Comparison of ENCODE assay signal across 9 cellular contexts in genomic region chr11:62025429-62026105, GRCh38. TPM values are rescaled to one million over a fixed set of nuclear protein-coding genes. Genes with fewer than 3 reads are reported as not detected.
DNase-seq lines count a peak whose midpoint lies in the region; ATAC-seq and TF ChIP-seq lines count a peak whose summit lies in the region.
"Had no signal": no experiment of that assay in that cellular context is flagged by ENCODE, and none has a peak within 500 bp of the region (broad histone marks: within the 10 kb centered on the region; RNA-seq: fewer than 3 reads in every experiment).

No MANE protein-coding gene starts in this region.

- H3K4me1 Mint-ChIP-seq in naive B cell, result peaks cover 5 to 17% (median 16%) of the 10 kb centered on the region in 3 donors
- H3K4me1 Mint-ChIP-seq: nephron had no signal

- DNase-seq in 8988T (peak; percentile 29), GM20000 (ENCODE audit: low spot score) (peak; percentile 60), M059J (ENCODE audit: low read depth) (peak; percentile 85), naive B cell (peak; percentile 88), germinal center (ENCODE audit: low spot score) (no peak)
- peak; percentile 36 to 40 for DNase-seq in activated CD4-positive, alpha-beta T cell treated with anti-CD3 and anti-CD28 coated beads, Interleukin-2, amount 50 U/mL, for 4 hours
- peak; percentile 79 for DNase-seq in effector CD4-positive, alpha-beta T cell
- DNase-seq in stimulated activated naive CD4-positive, alpha-beta T cell treated with Interleukin-2 at 50 U/mL for 16 hours (lab: John Stamatoyannopoulos, UW), result peak; percentile 58

- peak; percentile 80 for ATAC-seq in naive B cell (ENCODE audit: low read depth in 2 of 2)

- TF ChIP-seq CTCF in GM20000 (IDR thresholded peaks at IDR 0.05; ENCODE audit: extremely low read depth, missing control alignments), result no peak

- H3K36me3 Mint-ChIP-seq in naive B cell, result peaks cover 0 to 8% of the 10 kb centered on the region in 2 donors

- H3K27me3 Mint-ChIP-seq in naive B cell, result peaks cover 0 to 4% (median 0%) of the 10 kb centered on the region in 3 donors

- H3K27ac Mint-ChIP-seq in naive B cell, result peak overlapping the region; percentile 93 to 99 (median 98)

- peak overlapping the region; percentile 16 to 82 (median 71) for H3K4me3 Mint-ChIP-seq in naive B cell
- H3K4me3 Mint-ChIP-seq: nephron had no signal

- H3K9me3 Mint-ChIP-seq in naive B cell, result peaks cover 3 to 18% (median 7%) of the 10 kb centered on the region in 7 donors

RNA-seq across cellular contexts. Expression of gene FTH1, which starts 58.1 kb away (rescaled TPM):
- 645 and 948 TPM in 2 replicates for total RNA-seq in M059J (2014; rRNA removed; shearing (Covaris generic))
- polyA plus RNA-seq in naive B cell (ENCODE audit: low read depth in 6 of 6), result 1,000 to 10,000 TPM; 4,039 to 5,068 (median 4,261) TPM
